Comparison of ENCODE assay signal across 8 cellular contexts in the genomic region with DNA sequence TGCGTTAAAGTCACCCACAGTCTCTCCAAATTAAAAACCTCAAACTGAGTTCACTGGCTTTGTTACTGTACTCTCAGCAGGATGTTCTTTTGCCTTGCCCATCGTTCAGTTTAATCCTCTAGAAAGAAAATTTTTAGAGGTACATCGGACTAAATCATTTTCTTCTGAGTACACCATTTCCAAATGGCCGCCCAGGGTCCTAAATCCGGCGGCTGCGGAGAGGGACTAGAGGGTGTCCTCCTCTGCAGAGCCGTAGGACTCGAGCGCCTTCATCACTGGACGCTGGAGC. TPM values are rescaled to one million over a fixed set of nuclear protein-coding genes. Genes with fewer than 3 reads are reported as not detected.
A peak's percentile ranks its signal among the peaks of the same experiment; 100 is the strongest.
DNase-seq lines count a peak whose midpoint lies in the region; ATAC-seq and TF ChIP-seq lines count a peak whose summit lies in the region.

No MANE protein-coding gene starts in this region.

- H3K36me3 ChIP-seq in SJCRH30: peaks cover 3% of the 10 kb centered on the region; the same call in 1 of the 2 replicates
- no peaks in the 10 kb centered on the region for H3K36me3 ChIP-seq in spleen

- H3K27ac ChIP-seq in SJCRH30 (peak overlapping the region; percentile 91), right cardiac atrium (ENCODE audit: low read length) (peak overlapping the region; percentile 77), spleen (peak overlapping the region in 7 of 8 donors; percentile 75 to 97 (median 89))

- no peak for TF ChIP-seq POLR2A in spleen (IDR thresholded peaks at IDR 0.05)

- peak overlapping the region; percentile 97 for H3K4me3 ChIP-seq in SJCRH30
- H3K4me3 ChIP-seq in right cardiac atrium (ENCODE audit: low read length): peak overlapping the region; percentile 77
- peak overlapping the region; percentile 44 to 69 (median 54) for H3K4me3 ChIP-seq in spleen

- ATAC-seq in right cardiac atrium (peak; percentile 63 to 73), GM18520 (IDR thresholded peaks at IDR 0.05; ENCODE audit: unreplicated experiment) (no peak)

- H3K9me3 ChIP-seq in SJCRH30 (replicated peaks) (no peaks in the 10 kb centered on the region), right cardiac atrium (ENCODE audit: control insufficient read depth, low read length) (no peaks in the 10 kb centered on the region), spleen (no peaks in the 10 kb centered on the region)

- no peak for TF ChIP-seq CTCF in spleen (IDR thresholded peaks at IDR 0.05 in 8 of 11, conservative IDR thresholded peaks at IDR 0.05 in 3 of 11)

- 2% methylated on average over 11 of the region's 11 CpGs for WGBS in right cardiac atrium
- 2 to 7% (median 4%) methylated on average over 11 of the region's 11 CpGs for WGBS in spleen, 5 donors

- intact Hi-C loops in right cardiac atrium (cut with DNase I): loop anchor here in 3 of 4 donors (5.0 to 10.0 kb wide), 2 partner anchors 99 to 101 kb away; no protein-coding TSS in a partner anchor
- intact Hi-C loops in spleen (cut with DNase I; ENCODE audit: low total_unique reads): no loop called here

- H3K4me1 ChIP-seq in SJCRH30 (peaks cover 24% of the 10 kb centered on the region), right cardiac atrium (ENCODE audit: control insufficient read depth, insufficient read depth, low read length) (no peaks in the 10 kb centered on the region), spleen (peaks cover 0 to 41% (median 13%) of the 10 kb centered on the region in 6 donors)

- in situ Hi-C loops in KBM-7 (cut with MboI; ENCODE audit: low pct_unique_long_range_greater_than_20kb, low sequenced_read_pairs): no loop called here

- H3K27me3 ChIP-seq in SJCRH30 (no peaks in the 10 kb centered on the region), right cardiac atrium (ENCODE audit: control insufficient read depth, insufficient read depth) (no peaks in the 10 kb centered on the region), spleen (replicated peaks in 1 of 7) (peaks cover 0 to 39% (median 17%) of the 10 kb centered on the region in 7 donors)

- peak; percentile 69 for DNase-seq in NCI-H2227 (lab: John Stamatoyannopoulos, UW; ENCODE audit: unreplicated experiment)
- DNase-seq in NCI-H2227 treated with DMSO at 0.1 percent for 48 hours (lab: John Stamatoyannopoulos, UW): no peak
- no peak for DNase-seq in SJCRH30
- DNase-seq in right cardiac atrium: peak in 2 of 3 donors; percentile 53 to 60
- no peak for DNase-seq in spleen
- DNase-seq in putamen (ENCODE audit: low spot score): no peak
- no peak for DNase-seq in KBM-7

RNA-seq across cellular contexts. Expression of a gene that starts 1.4 kb away (rescaled TPM):
- 52.2 and 57.8 TPM in 2 replicates for total RNA-seq in SJCRH30 (2014; rRNA removed; shearing (Covaris generic))
- total RNA-seq in right cardiac atrium: 10 to 100 TPM; 18.9 to 22.3 (median 20.6) TPM
- polyA plus RNA-seq in right cardiac atrium: 9.2 TPM
- total RNA-seq in spleen: 10 to 100 TPM; 12.0 to 31.6 (median 14.8) TPM
- 1 to 10 TPM; 1.7 to 2.4 (median 2.2) TPM for polyA plus RNA-seq in spleen

Comparison
In these comparisons a context has a peak if more than half of its experiments do, and no peak if none do; other contexts are left out.
1. DNase-seq: peak in NCI-H2227 (single experiment) and right cardiac atrium (2 of 3); none in NCI-H2227 treated with DMSO at 0.1 percent for 48 hours (single experiment), SJCRH30 (0 of 2), spleen (single experiment), putamen (single experiment) and KBM-7 (single experiment).
2. Peak in every context shown above with its lines, with median percentiles within 50 percentile points of each other: H3K27ac ChIP-seq and H3K4me3 ChIP-seq.